1 cellular context compared by ENCODE assay signal in genomic region chr6:21740719-21741118, GRCh38.
TF ChIP-seq lines count a peak whose summit lies in the region.

No MANE protein-coding gene starts in this region.

TF ChIP-seq in SK-N-SH treated with all-trans-retinoic acid at 6 μM for 48 hours, 23 proteins besides CTCF, POLR2A, EP300 and RAD21 (continued from another document):
- TF ChIP-seq, protein P1, sequence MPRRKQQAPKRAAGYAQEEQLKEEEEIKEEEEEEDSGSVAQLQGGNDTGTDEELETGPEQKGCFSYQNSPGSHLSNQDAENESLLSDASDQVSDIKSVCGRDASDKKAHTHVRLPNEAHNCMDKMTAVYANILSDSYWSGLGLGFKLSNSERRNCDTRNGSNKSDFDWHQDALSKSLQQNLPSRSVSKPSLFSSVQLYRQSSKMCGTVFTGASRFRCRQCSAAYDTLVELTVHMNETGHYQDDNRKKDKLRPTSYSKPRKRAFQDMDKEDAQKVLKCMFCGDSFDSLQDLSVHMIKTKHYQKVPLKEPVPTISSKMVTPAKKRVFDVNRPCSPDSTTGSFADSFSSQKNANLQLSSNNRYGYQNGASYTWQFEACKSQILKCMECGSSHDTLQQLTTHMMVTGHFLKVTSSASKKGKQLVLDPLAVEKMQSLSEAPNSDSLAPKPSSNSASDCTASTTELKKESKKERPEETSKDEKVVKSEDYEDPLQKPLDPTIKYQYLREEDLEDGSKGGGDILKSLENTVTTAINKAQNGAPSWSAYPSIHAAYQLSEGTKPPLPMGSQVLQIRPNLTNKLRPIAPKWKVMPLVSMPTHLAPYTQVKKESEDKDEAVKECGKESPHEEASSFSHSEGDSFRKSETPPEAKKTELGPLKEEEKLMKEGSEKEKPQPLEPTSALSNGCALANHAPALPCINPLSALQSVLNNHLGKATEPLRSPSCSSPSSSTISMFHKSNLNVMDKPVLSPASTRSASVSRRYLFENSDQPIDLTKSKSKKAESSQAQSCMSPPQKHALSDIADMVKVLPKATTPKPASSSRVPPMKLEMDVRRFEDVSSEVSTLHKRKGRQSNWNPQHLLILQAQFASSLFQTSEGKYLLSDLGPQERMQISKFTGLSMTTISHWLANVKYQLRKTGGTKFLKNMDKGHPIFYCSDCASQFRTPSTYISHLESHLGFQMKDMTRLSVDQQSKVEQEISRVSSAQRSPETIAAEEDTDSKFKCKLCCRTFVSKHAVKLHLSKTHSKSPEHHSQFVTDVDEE (CRISPR knock-in tag; IDR thresholded peaks at IDR 0.05): peak; percentile 62; the same call in 1 of the 2 replicates
- no peak for TF ChIP-seq ARNTL (CRISPR knock-in tag; IDR thresholded peaks at IDR 0.05; ENCODE audit: borderline replicate concordance, low read depth)
- TF ChIP-seq ZNF565 (CRISPR knock-in tag; conservative IDR thresholded peaks at IDR 0.05; ENCODE audit: low read depth): no peak
- TF ChIP-seq, protein P2, sequence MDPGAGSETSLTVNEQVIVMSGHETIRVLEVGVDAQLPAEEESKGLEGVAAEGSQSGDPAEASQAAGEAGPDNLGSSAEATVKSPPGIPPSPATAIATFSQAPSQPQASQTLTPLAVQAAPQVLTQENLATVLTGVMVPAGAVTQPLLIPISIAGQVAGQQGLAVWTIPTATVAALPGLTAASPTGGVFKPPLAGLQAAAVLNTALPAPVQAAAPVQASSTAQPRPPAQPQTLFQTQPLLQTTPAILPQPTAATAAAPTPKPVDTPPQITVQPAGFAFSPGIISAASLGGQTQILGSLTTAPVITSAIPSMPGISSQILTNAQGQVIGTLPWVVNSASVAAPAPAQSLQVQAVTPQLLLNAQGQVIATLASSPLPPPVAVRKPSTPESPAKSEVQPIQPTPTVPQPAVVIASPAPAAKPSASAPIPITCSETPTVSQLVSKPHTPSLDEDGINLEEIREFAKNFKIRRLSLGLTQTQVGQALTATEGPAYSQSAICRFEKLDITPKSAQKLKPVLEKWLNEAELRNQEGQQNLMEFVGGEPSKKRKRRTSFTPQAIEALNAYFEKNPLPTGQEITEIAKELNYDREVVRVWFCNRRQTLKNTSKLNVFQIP (CRISPR knock-in tag; IDR thresholded peaks at IDR 0.05; ENCODE audit: borderline replicate concordance, low read depth): peak; percentile 91; the same call in 1 of the 2 replicates
- peak; percentile 97 for TF ChIP-seq ZC3H10 (CRISPR knock-in tag; IDR thresholded peaks at IDR 0.05)
- TF ChIP-seq RARB (CRISPR knock-in tag; IDR thresholded peaks at IDR 0.05): no peak
